In the genomic region with DNA sequence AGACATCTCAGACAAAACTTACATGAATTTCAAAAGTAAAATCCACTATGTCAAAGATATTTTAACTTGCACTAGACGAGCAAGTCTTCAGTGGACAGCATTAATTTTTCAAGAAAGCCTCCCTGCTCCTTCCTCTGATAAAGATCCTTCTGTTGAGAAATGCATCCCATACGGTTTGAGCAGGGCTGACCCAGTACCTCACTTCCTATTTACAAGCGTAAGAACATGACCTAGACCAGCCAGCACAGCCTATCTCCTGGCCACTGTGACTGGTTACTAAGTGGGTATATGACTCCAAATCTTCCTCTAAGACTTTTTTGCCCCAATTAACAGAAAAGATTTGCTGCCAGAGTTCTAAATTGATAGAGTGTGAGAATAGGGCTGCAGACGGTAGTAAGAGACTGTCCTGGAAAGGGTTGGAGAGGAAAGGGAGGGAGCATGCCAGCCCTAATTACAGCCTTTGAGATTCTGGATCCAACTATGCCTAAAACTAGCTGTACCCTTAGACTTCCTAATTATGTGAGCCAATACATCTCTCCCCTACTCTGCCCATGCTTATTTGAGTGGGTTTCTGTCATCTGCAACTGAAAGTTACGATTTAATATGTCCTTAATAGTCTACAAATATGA, we compare ENCODE assay signal across 1 cellular context.
TF ChIP-seq lines count a peak whose summit lies in the region.

No MANE protein-coding gene starts in this region.

TF ChIP-seq in endothelial cell of umbilical vein, 7 proteins besides CTCF, POLR2A, EP300 and RAD21:
- no peak for TF ChIP-seq GATA2 (IDR thresholded peaks at IDR 0.05; ENCODE audit: insufficient read depth, insufficient read length, low read depth, low read length)
- TF ChIP-seq FOS (IDR thresholded peaks at IDR 0.05; ENCODE audit: borderline replicate concordance, insufficient read depth, low read length): no peak
- TF ChIP-seq MYC (IDR thresholded peaks at IDR 0.05; ENCODE audit: low read depth, low read length): no peak
- TF ChIP-seq POLR2AphosphoS5 (IDR thresholded peaks at IDR 0.05; ENCODE audit: insufficient read depth, low read depth, low read length): no peak
- TF ChIP-seq EZH2 (IDR thresholded peaks at IDR 0.05; ENCODE audit: borderline replicate concordance, low read depth, low read length, severe bottlenecking): no peak
- TF ChIP-seq, protein P1, sequence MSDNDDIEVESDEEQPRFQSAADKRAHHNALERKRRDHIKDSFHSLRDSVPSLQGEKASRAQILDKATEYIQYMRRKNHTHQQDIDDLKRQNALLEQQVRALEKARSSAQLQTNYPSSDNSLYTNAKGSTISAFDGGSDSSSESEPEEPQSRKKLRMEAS (IDR thresholded peaks at IDR 0.05; ENCODE audit: insufficient read depth, insufficient read length): no peak
- TF ChIP-seq JUN (IDR thresholded peaks at IDR 0.05; ENCODE audit: borderline replicate concordance, insufficient read depth, insufficient read length, low read depth): no peak
